Comparison of ENCODE assay signal across 17 cellular contexts in the genomic region with DNA sequence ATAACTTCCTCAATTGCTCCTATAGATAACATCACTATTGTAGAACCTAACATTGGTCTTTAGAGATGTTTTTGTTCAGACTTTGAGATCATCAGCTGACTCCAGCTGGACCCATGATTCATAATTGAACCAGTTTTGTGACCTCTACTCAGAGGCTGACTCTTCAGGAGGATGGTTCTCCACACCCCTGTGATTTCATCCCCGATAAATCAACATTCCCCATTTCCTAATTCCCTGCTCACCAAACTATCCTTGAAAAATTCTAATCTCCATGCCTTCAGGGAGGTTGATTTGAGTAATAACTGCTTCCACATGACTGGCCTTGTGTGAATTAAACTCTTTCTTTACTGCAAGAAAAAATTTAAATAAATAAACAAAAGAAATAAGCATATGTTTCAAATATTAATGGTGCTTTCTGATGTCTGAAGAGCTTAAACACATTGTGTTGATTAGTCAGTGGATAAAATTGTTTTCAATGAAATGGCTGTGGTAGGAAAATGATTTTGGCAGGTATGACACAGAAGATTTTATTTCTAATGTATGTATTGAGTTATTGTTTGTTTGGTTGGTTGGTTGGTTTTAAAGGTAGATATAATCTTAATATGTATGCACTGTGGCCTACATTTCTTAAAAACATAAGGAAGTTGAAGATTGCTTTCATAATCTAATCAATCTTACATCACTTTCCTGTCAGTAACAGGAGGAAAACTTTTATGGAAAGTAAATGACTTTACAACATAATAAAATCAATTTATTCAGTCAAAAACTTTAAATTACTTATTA.
A peak's percentile ranks its signal among the peaks of the same experiment; 100 is the strongest.
DNase-seq lines count a peak whose midpoint lies in the region; ATAC-seq and TF ChIP-seq lines count a peak whose summit lies in the region.
"Had no signal": no experiment of that assay in that cellular context is flagged by ENCODE, and none has a peak within 500 bp of the region (broad histone marks: within the 10 kb centered on the region; RNA-seq: fewer than 3 reads in every experiment).

No MANE protein-coding gene starts in this region.

- DNase-seq in COLO829 (ENCODE audit: low spot score) (peak; percentile 14), LNCaP clone FGC (ENCODE audit: low read depth) (peak; percentile 90), dedifferentiated amniotic fluid mesenchymal stem cell (ENCODE audit: extremely low spot score) (peak; percentile 67), left kidney (ENCODE audit: low read depth, low spot score) (peak; percentile 8), cortex of kidney (lab: John Stamatoyannopoulos, UW) (no peak), progenitor cell of endocrine pancreas (ENCODE audit: low spot score, unreplicated experiment) (no peak), neuronal stem cell (ENCODE audit: low spot score) (no peak)
- no peak for DNase-seq in stimulated activated naive CD8-positive, alpha-beta T cell treated with anti-CD3 and anti-CD28 coated beads, Interleukin-15, Interleukin-2, amounts not matched to agents 100 U/mL and 50 U/mL, for 24 hours
- DNase-seq: colonic mucosa; COR-L47; islet precursor cell; NCI-H1092; NCI-H2227 treated with DMSO at 0.1 percent for 48 hours; stimulated activated CD4-positive, alpha-beta T cell treated with anti-CD3 and anti-CD28 coated beads, Interleukin-1b, Interleukin-23, amount 100 ng/mL, for 48 hours; SW 1271 had no signal

- H3K27ac Mint-ChIP-seq in progenitor cell of endocrine pancreas: no peak overlapping the region
- H3K27ac Mint-ChIP-seq: activated naive CD8-positive, alpha-beta T cell had no signal

- no peaks in the 10 kb centered on the region for H3K27me3 Mint-ChIP-seq in progenitor cell of endocrine pancreas
- H3K27me3 Mint-ChIP-seq: activated naive CD8-positive, alpha-beta T cell had no signal

- WGBS in neuronal stem cell (ENCODE audit: extremely low coverage in 2 of 2, insufficient read length in 2 of 2, insufficient replicate concordance in 1 of 2), 2 donors: no CpG with 5 or more reads among the region's 1 CpG

- H2BK120ac ChIP-seq in neuronal stem cell (ENCODE audit: low read depth, low read length): no peak overlapping the region

- no peaks in the 10 kb centered on the region for H3K4me1 ChIP-seq in neuronal stem cell (ENCODE audit: control insufficient read depth in 2 of 2, insufficient read depth in 1 of 2, low read depth in 1 of 2, low read length in 2 of 2)
- H3K4me1 ChIP-seq: colonic mucosa, gastroesophageal sphincter had no signal

- H2BK5ac ChIP-seq in neuronal stem cell (ENCODE audit: low read length): no peak overlapping the region

- H2BK15ac ChIP-seq in neuronal stem cell (ENCODE audit: low read length): no peak overlapping the region

- H4K91ac ChIP-seq in neuronal stem cell (ENCODE audit: low read depth, low read length, poor library complexity): no peak overlapping the region

- H3K79me1 ChIP-seq in neuronal stem cell (ENCODE audit: low read depth, low read length): no peaks in the 10 kb centered on the region

- no peaks in the 10 kb centered on the region for H3K9me3 ChIP-seq in neuronal stem cell (replicated peaks in 1 of 2; ENCODE audit: control insufficient read depth in 2 of 2, insufficient read depth in 1 of 2, low read depth in 1 of 2, low read length in 2 of 2)
- H3K9me3 ChIP-seq: colonic mucosa, gastroesophageal sphincter had no signal

- no peak overlapping the region for H3K18ac ChIP-seq in neuronal stem cell (ENCODE audit: low read length)

- no peak overlapping the region for H3K4me3 ChIP-seq in LNCaP clone FGC (ENCODE audit: low read depth, low read length)
- no peak overlapping the region for H3K4me3 ChIP-seq in neuronal stem cell (ENCODE audit: low read length in 2 of 2)
- H3K4me3 ChIP-seq: colonic mucosa, gastroesophageal sphincter had no signal

- H3K9me3 Mint-ChIP-seq in progenitor cell of endocrine pancreas (ENCODE audit: low read depth): no peaks in the 10 kb centered on the region

- H3K4me3 Mint-ChIP-seq in progenitor cell of endocrine pancreas (ENCODE audit: low read depth): no peak overlapping the region
- H3K4me3 Mint-ChIP-seq: activated naive CD8-positive, alpha-beta T cell had no signal

- no peak overlapping the region for H3K14ac ChIP-seq in neuronal stem cell (ENCODE audit: low read length)

- H3K4me2 ChIP-seq in neuronal stem cell (ENCODE audit: insufficient read depth, low read length, poor library complexity, severe bottlenecking): no peak overlapping the region

- ATAC-seq in stimulated activated naive CD8-positive, alpha-beta T cell treated with anti-CD3 and anti-CD28 coated beads, Interleukin-15, Interleukin-2, amounts not matched to agents 100 U/mL and 50 U/mL, for 24 hours: no peak
- ATAC-seq: gastroesophageal sphincter had no signal

- no peak overlapping the region for H3K23ac ChIP-seq in neuronal stem cell (ENCODE audit: low read depth, low read length, poor library complexity)

- H3K4ac ChIP-seq in neuronal stem cell (ENCODE audit: low read length): no peak overlapping the region

- H3K27me3 ChIP-seq in neuronal stem cell (ENCODE audit: control insufficient read depth in 3 of 3, insufficient read depth in 3 of 3, low read depth in 1 of 3, low read length in 3 of 3): no peaks in the 10 kb centered on the region
- H3K27me3 ChIP-seq: colonic mucosa, gastroesophageal sphincter had no signal

- H2BK12ac ChIP-seq in neuronal stem cell (ENCODE audit: low read length): no peak overlapping the region

- no peaks in the 10 kb centered on the region for H3K36me3 ChIP-seq in neuronal stem cell (replicated peaks in 1 of 2; ENCODE audit: control insufficient read depth in 2 of 2, insufficient read depth in 2 of 2, low read length in 2 of 2)
- H3K36me3 ChIP-seq: colonic mucosa, gastroesophageal sphincter had no signal

- H3K27ac ChIP-seq in neuronal stem cell (replicated peaks; ENCODE audit: low read length): no peak overlapping the region
- H3K27ac ChIP-seq: colonic mucosa, gastroesophageal sphincter had no signal

- no peak overlapping the region for H4K8ac ChIP-seq in neuronal stem cell (ENCODE audit: low read depth, low read length)

- no peak overlapping the region for H2AK5ac ChIP-seq in neuronal stem cell (ENCODE audit: low read depth, low read length)

- no peaks in the 10 kb centered on the region for H3K4me1 Mint-ChIP-seq in progenitor cell of endocrine pancreas (ENCODE audit: low read depth)

- H2AFZ ChIP-seq in neuronal stem cell (ENCODE audit: low read length): no peak overlapping the region

- no peaks in the 10 kb centered on the region for H3K36me3 Mint-ChIP-seq in progenitor cell of endocrine pancreas (ENCODE audit: insufficient read depth)
- H3K36me3 Mint-ChIP-seq: activated naive CD8-positive, alpha-beta T cell had no signal

- no peak overlapping the region for H3K9ac ChIP-seq in neuronal stem cell (ENCODE audit: low read depth, low read length, poor library complexity)

- TF ChIP-seq CTCF in LNCaP clone FGC (IDR thresholded peaks at IDR 0.05; ENCODE audit: control insufficient read depth, extremely low read depth, insufficient read depth) (no peak), progenitor cell of endocrine pancreas (IDR thresholded peaks at IDR 0.05; ENCODE audit: unreplicated experiment) (no peak)

Comparison
In these comparisons a context has a peak if more than half of its experiments do, and no peak if none do; other contexts are left out.
1. DNase-seq: peak in COLO829 (single experiment), LNCaP clone FGC (single experiment), dedifferentiated amniotic fluid mesenchymal stem cell (single experiment) and left kidney (single experiment); none in cortex of kidney (single experiment), stimulated activated naive CD8-positive, alpha-beta T cell treated with anti-CD3 and anti-CD28 coated beads, Interleukin-15, Interleukin-2, amounts not matched to agents 100 U/mL and 50 U/mL, for 24 hours (single experiment), progenitor cell of endocrine pancreas (single experiment) and neuronal stem cell (single experiment).